In the genomic region with DNA sequence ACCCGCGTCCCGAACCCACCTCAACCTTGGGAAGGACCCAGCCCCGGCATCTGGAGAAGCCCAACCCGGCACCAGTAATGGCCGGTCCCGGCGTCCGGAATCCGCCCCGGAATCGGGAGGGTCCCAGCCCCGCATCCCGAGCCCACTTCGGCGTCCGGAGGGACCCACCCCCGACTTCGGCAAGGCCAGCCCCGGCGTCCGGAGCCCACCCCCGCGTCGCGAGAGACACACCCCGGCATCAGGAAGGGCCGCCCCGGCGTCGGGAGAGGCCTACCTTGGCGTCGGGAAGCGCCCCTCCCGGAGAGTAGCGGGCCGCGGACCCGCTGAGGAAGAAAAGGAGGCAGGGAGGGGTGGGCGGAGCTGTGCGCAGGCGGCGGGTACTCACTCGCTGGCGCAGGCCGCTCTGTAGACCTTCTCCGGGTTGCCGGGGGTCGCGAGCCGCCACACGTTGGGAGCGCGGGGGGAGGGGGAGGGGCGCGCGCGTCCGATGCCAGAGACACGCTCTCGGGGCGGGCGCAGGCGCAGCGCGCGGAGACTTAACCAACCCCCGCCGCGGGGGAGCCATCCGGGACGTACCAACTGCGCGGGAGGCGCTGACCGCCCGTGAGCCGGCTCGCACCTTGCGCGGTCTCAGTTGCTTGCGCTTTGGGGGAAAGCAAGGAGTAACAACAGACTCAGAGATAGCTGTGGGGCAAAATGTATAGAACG, we compare ENCODE assay signal across 8 cellular contexts. TPM values are rescaled to one million over a fixed set of nuclear protein-coding genes. Genes with fewer than 3 reads are reported as not detected.
DNase-seq lines count a peak whose midpoint lies in the region; ATAC-seq and TF ChIP-seq lines count a peak whose summit lies in the region.

Gene UIMC1 (minus strand): TSS at position 515 of the 708 bp plus-strand sequence. CDS start 24,164 bp downstream, outside the sequence.

- H3K27ac ChIP-seq in DOHH2 (ENCODE audit: low read depth, low read length) = peak within 1 kb of the TSS; percentile 86

- peaks cover 12 to 25% of the 10 kb centered on the region in 2 donors for H3K4me1 Mint-ChIP-seq in natural killer cell treated with Interleukin-12 subunit alpha and Interleukin-12 subunit beta and Interleukin-15 and Interleukin-18, amount 100 ng/mL, for 72 hours (ENCODE audit: low read depth in 2 of 2)

- H3K27me3 ChIP-seq in DOHH2 (ENCODE audit: control insufficient read depth, low read length) = no peaks in the 10 kb centered on the region
- no peaks in the 10 kb centered on the region for H3K27me3 ChIP-seq in Loucy (ENCODE audit: insufficient read depth, low read length, poor library complexity, severe bottlenecking)

- H3K27ac Mint-ChIP-seq in natural killer cell treated with Interleukin-12 subunit alpha and Interleukin-12 subunit beta and Interleukin-15 and Interleukin-18, amount 100 ng/mL, for 72 hours = peak within 1 kb of the TSS; percentile 92 to 97

- H3K4me1 ChIP-seq in DOHH2 (ENCODE audit: control insufficient read depth, low read length) (peaks cover 48% of the 10 kb centered on the region), Loucy (ENCODE audit: insufficient read depth, low read length, poor library complexity, severe bottlenecking) (peaks cover 12% of the 10 kb centered on the region)

- H3K9me2 ChIP-seq in DOHH2 (replicated peaks; ENCODE audit: control insufficient read depth, low read length) (no peaks in the 10 kb centered on the region), Loucy (replicated peaks; ENCODE audit: low read depth, low read length) (no peaks in the 10 kb centered on the region)

- ATAC-seq in natural killer cell treated with Interleukin-12 subunit alpha and Interleukin-12 subunit beta and Interleukin-15 and Interleukin-18, amount 100 ng/mL, for 72 hours = peak; percentile 95 to 97

- peak within 1 kb of the TSS; percentile 83 for H2AFZ ChIP-seq in Loucy (ENCODE audit: low read length)

- peak within 1 kb of the TSS; percentile 97 for H3K4me3 Mint-ChIP-seq in natural killer cell treated with Interleukin-12 subunit alpha and Interleukin-12 subunit beta and Interleukin-15 and Interleukin-18, amount 100 ng/mL, for 72 hours

- H3F3A ChIP-seq in DOHH2 (ENCODE audit: control insufficient read depth, insufficient read depth) (peaks cover 10% of the 10 kb centered on the region; the same call in 1 of the 2 replicates), Loucy (ENCODE audit: low read depth) (no peaks in the 10 kb centered on the region)

- H3K36me3 Mint-ChIP-seq in natural killer cell treated with Interleukin-12 subunit alpha and Interleukin-12 subunit beta and Interleukin-15 and Interleukin-18, amount 100 ng/mL, for 72 hours = peaks cover 10% of the 10 kb centered on the region

- no peak for TF ChIP-seq CTCF in DOHH2 (IDR thresholded peaks at IDR 0.05; ENCODE audit: low read depth, low read length, poor library complexity, severe bottlenecking)
- TF ChIP-seq CTCF in Loucy (conservative IDR thresholded peaks at IDR 0.05; ENCODE audit: low read length) = no peak
- TF ChIP-seq CTCF in fibroblast of pulmonary artery (IDR thresholded peaks at IDR 0.05; ENCODE audit: low read length, missing control alignments) = no peak

- H3K4me3 ChIP-seq in DOHH2 (ENCODE audit: low read length) = peak within 1 kb of the TSS; percentile 91
- H3K4me3 ChIP-seq in Loucy (ENCODE audit: low read length, poor library complexity, severe bottlenecking) = peak within 1 kb of the TSS; percentile 90
- H3K4me3 ChIP-seq in fibroblast of pulmonary artery (replicated peaks; ENCODE audit: low read depth, low read length) = peak within 1 kb of the TSS; percentile 88

- H3K9me3 Mint-ChIP-seq in natural killer cell treated with Interleukin-12 subunit alpha and Interleukin-12 subunit beta and Interleukin-15 and Interleukin-18, amount 100 ng/mL, for 72 hours = no peaks in the 10 kb centered on the region

- peak within 1 kb of the TSS; percentile 91 for H3K9ac ChIP-seq in Loucy (ENCODE audit: low read depth, low read length, poor library complexity, severe bottlenecking)

- H3K79me2 ChIP-seq in DOHH2 (ENCODE audit: control insufficient read depth, low read length) (peaks cover 67% of the 10 kb centered on the region), Loucy (ENCODE audit: insufficient read depth, low read length) (peaks cover 46% of the 10 kb centered on the region)

- H3K9me3 ChIP-seq in DOHH2 (ENCODE audit: control insufficient read depth, insufficient read depth, low read length) (no peaks in the 10 kb centered on the region), Loucy (ENCODE audit: insufficient read depth, low read depth, low read length) (no peaks in the 10 kb centered on the region)

- peak within 1 kb of the TSS; percentile 85 for H3K4me2 ChIP-seq in DOHH2 (ENCODE audit: low read length)
- peak within 1 kb of the TSS; percentile 87 for H3K4me2 ChIP-seq in Loucy (ENCODE audit: low read depth, low read length, poor library complexity, severe bottlenecking)

- H3K36me3 ChIP-seq in DOHH2 (ENCODE audit: control insufficient read depth, low read length) = peaks cover 34% of the 10 kb centered on the region
- H3K36me3 ChIP-seq in Loucy (ENCODE audit: insufficient read depth, low read length) = no peaks in the 10 kb centered on the region

- no peaks in the 10 kb centered on the region for H3K27me3 Mint-ChIP-seq in natural killer cell treated with Interleukin-12 subunit alpha and Interleukin-12 subunit beta and Interleukin-15 and Interleukin-18, amount 100 ng/mL, for 72 hours

- DNase-seq in H4 (ENCODE audit: low spot score) (peak; percentile 90), SHP77 (lab: John Stamatoyannopoulos, UW) (peak; percentile 87 to 89), fibroblast of pulmonary artery (ENCODE audit: low read depth) (peak; percentile 93)
- DNase-seq in activated effector memory CD4-positive, alpha-beta T cell treated with Interleukin-2 at 50 U/mL for 16 hours = peak; percentile 88
- peak; percentile 94 for DNase-seq in natural killer cell treated with Interleukin-12 subunit alpha and Interleukin-12 subunit beta and Interleukin-15 and Interleukin-18, amount 100 ng/mL, for 72 hours (ENCODE audit: low spot score)
- peak; percentile 86 for DNase-seq in stimulated activated naive CD4-positive, alpha-beta T cell treated with Interleukin-2 at 50 U/mL for 16 hours (lab: John Stamatoyannopoulos, UW)

- H4K20me1 ChIP-seq in DOHH2 (ENCODE audit: control insufficient read depth, insufficient read depth, low read depth, low read length) = peaks cover 15% of the 10 kb centered on the region; the same call in 1 of the 2 replicates
- peaks cover 30% of the 10 kb centered on the region for H4K20me1 ChIP-seq in Loucy (ENCODE audit: insufficient read depth, low read length, poor library complexity, severe bottlenecking)

RNA-seq across cellular contexts. Expression of gene UIMC1, which starts in this region (rescaled TPM):
- 33.0 and 38.1 TPM in 2 replicates for total RNA-seq in H4 (2014; rRNA removed; shearing (Covaris generic))
- total RNA-seq in natural killer cell treated with Interleukin-12 subunit alpha and Interleukin-12 subunit beta and Interleukin-15 and Interleukin-18, amount 100 ng/mL, for 72 hours = 10 to 100 TPM; 41.3 to 74.9 TPM

Comparison
In these comparisons a context has a peak if more than half of its experiments do, and no peak if none do; other contexts are left out.
1. Peak in every context shown above with its lines: DNase-seq, ATAC-seq, H3K4me3 ChIP-seq and H3K27ac ChIP-seq.